In genomic region chr16:8621572-8622314, GRCh38 we compare ENCODE assay signal across 8 cellular contexts. TPM values are rescaled to one million over a fixed set of nuclear protein-coding genes. Genes with fewer than 3 reads are reported as not detected.
DNase-seq lines count a peak whose midpoint lies in the region; ATAC-seq and TF ChIP-seq lines count a peak whose summit lies in the region.

Gene METTL22 (plus strand): TSS chr16:8621698. CDS start chr16:8625666, 3,968 bp downstream.

- no peaks in the 10 kb centered on the region for H3K9me3 Mint-ChIP-seq in CD8-positive, alpha-beta T cell

- peaks cover 20% of the 10 kb centered on the region for H3K4me1 Mint-ChIP-seq in CD8-positive, alpha-beta T cell (ENCODE audit: low read depth)

- ATAC-seq in CD8-positive, alpha-beta T cell = peak; percentile 98
- ATAC-seq in GM19463 (IDR thresholded peaks at IDR 0.05; ENCODE audit: unreplicated experiment) (peak; percentile 96), lung (ENCODE audit: insufficient read depth, low FRiP score) (peak; percentile 98)

- no peaks in the 10 kb centered on the region for H3K27me3 Mint-ChIP-seq in CD8-positive, alpha-beta T cell (ENCODE audit: low read depth)

- 0% methylated on average over 46 to 51 of the region's 51 CpGs for WGBS in lung, 2 donors

- no peaks in the 10 kb centered on the region for H3K27me3 ChIP-seq in CD8-positive, alpha-beta T cell (ENCODE audit: insufficient read depth, low read length)
- peaks cover 3% of the 10 kb centered on the region for H3K27me3 ChIP-seq in HL-60 (ENCODE audit: insufficient read depth, poor library complexity, severe bottlenecking)
- no peaks in the 10 kb centered on the region for H3K27me3 ChIP-seq in lung (ENCODE audit: control insufficient read depth, insufficient read depth)

- H3K27ac ChIP-seq in CD8-positive, alpha-beta T cell (ENCODE audit: low read depth, low read length) = peak within 1 kb of the TSS; percentile 83
- H3K27ac ChIP-seq in HL-60 (replicated peaks) (peak within 1 kb of the TSS; percentile 84), lung (ENCODE audit: low read depth in 1 of 2, low read length in 1 of 2) (peak within 1 kb of the TSS; percentile 92 to 94)

- H3K36me3 ChIP-seq in CD8-positive, alpha-beta T cell (ENCODE audit: insufficient read depth, low read length) = peaks cover 5% of the 10 kb centered on the region
- peaks cover 8 to 9% of the 10 kb centered on the region in 2 donors for H3K36me3 ChIP-seq in lung (ENCODE audit: control insufficient read depth in 2 of 2, insufficient read depth in 2 of 2, low read length in 2 of 2)

- peaks cover 18% of the 10 kb centered on the region for H3K36me3 Mint-ChIP-seq in CD8-positive, alpha-beta T cell

- peak; percentile 83 to 96 (median 90) for DNase-seq in CD8-positive, alpha-beta T cell
- DNase-seq in HL-60 (ENCODE audit: low read depth in 1 of 2, low spot score in 1 of 2) (peak; percentile 69 to 83), NK-92 (lab: John Stamatoyannopoulos, UW; ENCODE audit: unreplicated experiment) (peak; percentile 58), lung (ENCODE audit: low spot score) (peak; percentile 89)
- peak; percentile 98 for DNase-seq in activated CD8-positive, alpha-beta memory T cell treated with anti-CD3 and anti-CD28 coated beads for 24 hours
- peak; percentile 92 for DNase-seq in effector CD8-positive, alpha-beta T cell (lab: John Stamatoyannopoulos, UW)
- DNase-seq in stimulated activated CD4-positive, alpha-beta T cell treated with anti-CD3 and anti-CD28 coated beads, TNF-alpha, amount 100 ng/mL, for 24 hours (ENCODE audit: low read depth in 3 of 3) = peak; percentile 85 to 92 (median 90)

- no peak for TF ChIP-seq CTCF in CD8-positive, alpha-beta T cell (IDR thresholded peaks at IDR 0.05)
- TF ChIP-seq CTCF in HL-60 (IDR thresholded peaks at IDR 0.05; ENCODE audit: insufficient read depth, low read length) = no peak
- no peak for TF ChIP-seq CTCF in lung (IDR thresholded peaks at IDR 0.05; ENCODE audit: control extremely low read depth, extremely low read depth)

- H3K27ac Mint-ChIP-seq in CD8-positive, alpha-beta T cell = peak within 1 kb of the TSS; percentile 92

- H3K4me3 Mint-ChIP-seq in CD8-positive, alpha-beta T cell = peak within 1 kb of the TSS; percentile 94

- CTCF ChIA-PET in CD8-positive, alpha-beta T cell (lab: Charles Lee) = interaction anchor here (1.1 kb wide), 1 partner anchor 23 kb away, joined by 5 read pairs; no protein-coding TSS in a partner anchor

- POLR2A ChIA-PET in CD8-positive, alpha-beta T cell (lab: Charles Lee) = no interaction called here

- H3K4me3 ChIP-seq in CD8-positive, alpha-beta T cell (ENCODE audit: low read depth, low read length) = peak within 1 kb of the TSS; percentile 90
- H3K4me3 ChIP-seq in HL-60 (replicated peaks; ENCODE audit: insufficient read depth, low read length) = peak within 1 kb of the TSS; percentile 70
- H3K4me3 ChIP-seq in lung = peak within 1 kb of the TSS; percentile 94

- no peaks in the 10 kb centered on the region for H3K9me3 ChIP-seq in CD8-positive, alpha-beta T cell (ENCODE audit: low read length)
- no peaks in the 10 kb centered on the region for H3K9me3 ChIP-seq in lung (ENCODE audit: control insufficient read depth in 2 of 2, insufficient read depth in 1 of 2, low read length in 1 of 2)

- H3K4me1 ChIP-seq in CD8-positive, alpha-beta T cell (ENCODE audit: insufficient read depth, low read length) = peaks cover 11% of the 10 kb centered on the region
- H3K4me1 ChIP-seq in lung (ENCODE audit: control insufficient read depth in 2 of 2, insufficient read depth in 2 of 2, low read length in 2 of 2) = peaks cover 2 to 14% of the 10 kb centered on the region in 2 donors

- intact Hi-C loops in CD8-positive, alpha-beta T cell (cut with DNase I, micrococcal nuclease) = loop anchor here (1.0 to 5.0 kb wide), 8 partner anchors 53 to 471 kb away; partner anchors contain the start of genes ABAT (in 2 of the 2), CARHSP1 (in 2 of the 2), HAPSTR1 (in 2 of the 2) and PMM2 (in 2 of the 2)

RNA-seq across cellular contexts. Expression of gene METTL22, which starts in this region (rescaled TPM):
- 10 to 100 TPM; 30.0 to 30.8 TPM for total RNA-seq in CD8-positive, alpha-beta T cell
- 10 to 100 TPM; 36.5 to 39.4 TPM for total RNA-seq in lung
- 10 to 100 TPM; 17.9 to 28.4 TPM for polyA plus RNA-seq in lung

Comparison
In these comparisons a context has a peak if more than half of its experiments do, and no peak if none do; other contexts are left out.
1. Peak in every context shown above with its lines: DNase-seq, ATAC-seq, H3K4me3 ChIP-seq and H3K27ac ChIP-seq.